In the genomic region with DNA sequence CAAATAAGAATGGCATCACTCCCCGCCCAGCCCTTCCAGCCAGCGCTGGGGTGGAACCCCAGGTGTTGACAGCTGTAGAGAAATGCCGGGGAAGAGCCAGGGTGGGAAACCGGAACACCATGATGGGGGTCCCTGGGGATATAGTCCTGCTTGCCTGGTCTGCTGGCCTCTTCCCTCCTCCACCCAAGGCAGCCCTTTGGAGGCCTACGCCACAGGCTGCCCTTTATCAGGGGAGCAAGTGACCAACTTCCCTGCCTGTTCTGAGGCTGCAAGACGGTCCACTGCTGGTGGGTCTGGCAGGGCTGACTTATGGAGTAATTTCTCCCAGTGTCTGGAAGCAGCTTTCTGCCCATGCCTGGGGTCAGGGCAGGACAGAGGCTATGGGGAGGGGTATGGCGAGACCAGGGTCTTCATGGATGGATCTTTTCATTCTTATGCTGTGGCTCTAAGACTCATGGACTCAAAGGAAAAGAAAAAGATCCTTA, we compare ENCODE assay signal across 1 cellular context.
TF ChIP-seq lines count a peak whose summit lies in the region.

No MANE protein-coding gene starts in this region.

TF ChIP-seq in HepG2, 621 proteins besides CTCF, POLR2A, EP300 and RAD21 (continued from another document):
- no peak for TF ChIP-seq HOXD1 (CRISPR knock-in tag; IDR thresholded peaks at IDR 0.05)
- TF ChIP-seq POLR2AphosphoS2 (IDR thresholded peaks at IDR 0.05; ENCODE audit: low read depth, low read length) = no peak
- TF ChIP-seq MYC (CRISPR knock-in tag; IDR thresholded peaks at IDR 0.05; ENCODE audit: borderline replicate concordance) = no peak
- no peak for TF ChIP-seq ZNF577 (CRISPR knock-in tag; IDR thresholded peaks at IDR 0.05; ENCODE audit: borderline replicate concordance, low read depth)
- TF ChIP-seq, protein P1, sequence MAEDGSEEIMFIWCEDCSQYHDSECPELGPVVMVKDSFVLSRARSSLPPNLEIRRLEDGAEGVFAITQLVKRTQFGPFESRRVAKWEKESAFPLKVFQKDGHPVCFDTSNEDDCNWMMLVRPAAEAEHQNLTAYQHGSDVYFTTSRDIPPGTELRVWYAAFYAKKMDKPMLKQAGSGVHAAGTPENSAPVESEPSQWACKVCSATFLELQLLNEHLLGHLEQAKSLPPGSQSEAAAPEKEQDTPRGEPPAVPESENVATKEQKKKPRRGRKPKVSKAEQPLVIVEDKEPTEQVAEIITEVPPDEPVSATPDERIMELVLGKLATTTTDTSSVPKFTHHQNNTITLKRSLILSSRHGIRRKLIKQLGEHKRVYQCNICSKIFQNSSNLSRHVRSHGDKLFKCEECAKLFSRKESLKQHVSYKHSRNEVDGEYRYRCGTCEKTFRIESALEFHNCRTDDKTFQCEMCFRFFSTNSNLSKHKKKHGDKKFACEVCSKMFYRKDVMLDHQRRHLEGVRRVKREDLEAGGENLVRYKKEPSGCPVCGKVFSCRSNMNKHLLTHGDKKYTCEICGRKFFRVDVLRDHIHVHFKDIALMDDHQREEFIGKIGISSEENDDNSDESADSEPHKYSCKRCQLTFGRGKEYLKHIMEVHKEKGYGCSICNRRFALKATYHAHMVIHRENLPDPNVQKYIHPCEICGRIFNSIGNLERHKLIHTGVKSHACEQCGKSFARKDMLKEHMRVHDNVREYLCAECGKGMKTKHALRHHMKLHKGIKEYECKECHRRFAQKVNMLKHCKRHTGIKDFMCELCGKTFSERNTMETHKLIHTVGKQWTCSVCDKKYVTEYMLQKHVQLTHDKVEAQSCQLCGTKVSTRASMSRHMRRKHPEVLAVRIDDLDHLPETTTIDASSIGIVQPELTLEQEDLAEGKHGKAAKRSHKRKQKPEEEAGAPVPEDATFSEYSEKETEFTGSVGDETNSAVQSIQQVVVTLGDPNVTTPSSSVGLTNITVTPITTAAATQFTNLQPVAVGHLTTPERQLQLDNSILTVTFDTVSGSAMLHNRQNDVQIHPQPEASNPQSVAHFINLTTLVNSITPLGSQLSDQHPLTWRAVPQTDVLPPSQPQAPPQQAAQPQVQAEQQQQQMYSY (CRISPR knock-in tag; IDR thresholded peaks at IDR 0.05) = no peak
- no peak for TF ChIP-seq GFI1 (CRISPR knock-in tag; IDR thresholded peaks at IDR 0.05; ENCODE audit: borderline replicate concordance)
